28 cellular contexts compared by ENCODE assay signal in genomic region chr6:18380165-18380564, GRCh38. TPM values are rescaled to one million over a fixed set of nuclear protein-coding genes. Genes with fewer than 3 reads are reported as not detected.
DNase-seq lines count a peak whose midpoint lies in the region; ATAC-seq and TF ChIP-seq lines count a peak whose summit lies in the region.
"Had no signal": no experiment of that assay in that cellular context is flagged by ENCODE, and none has a peak within 500 bp of the region (broad histone marks: within the 10 kb centered on the region; RNA-seq: fewer than 3 reads in every experiment).

No MANE protein-coding gene starts in this region.

- no peak overlapping the region for H3K4me3 Mint-ChIP-seq in MCF 10A (ENCODE audit: unreplicated experiment)
- H3K4me3 Mint-ChIP-seq: activated CD4-positive, alpha-beta T cell treated with anti-CD3 and anti-CD28 coated beads, Interleukin-2, amount 10 ng/mL, durations not matched to agents 7 days and 5 days; activated CD8-positive, alpha-beta memory T cell treated with anti-CD3 and anti-CD28 coated beads, Interleukin-2, amount 10 ng/mL, durations not matched to agents 7 days and 5 days; activated naive CD8-positive, alpha-beta T cell; activated T-helper 1 cell treated with anti-CD3 and anti-CD28 coated beads, Interleukin-12 subunit alpha, Interleukin-12 subunit beta, Interleukin-2, Interleukin-4 antibody, amounts not matched to agents 30 ng/mL and 10 ng/mL and 1 ng/mL, durations not matched to agents 14 hours and 24 hours and 36 hours; central memory CD8-positive, alpha-beta T cell; type B pancreatic cell had no signal

- POLR2A ChIA-PET in MCF 10A (lab: Yijun Ruan, JAX): no interaction called here

- TF ChIP-seq POLR2A in breast epithelium (IDR thresholded peaks at IDR 0.05): no peak

- no TSS peak for BruUV-seq in MCF 10A (replicated peaks; lab: Mats Ljungman, UMichigan)

- no peaks in the 10 kb centered on the region for H3K27me3 ChIP-seq in breast epithelium
- no peaks in the 10 kb centered on the region for H3K27me3 ChIP-seq in left lung
- H3K27me3 ChIP-seq: ascending aorta had no signal

- H3K4me3 ChIP-seq in breast epithelium: no peak overlapping the region
- no peak overlapping the region for H3K4me3 ChIP-seq in fibroblast of mammary gland (ENCODE audit: control insufficient read depth, low read depth, low read length)
- no peak overlapping the region for H3K4me3 ChIP-seq in left lung
- H3K4me3 ChIP-seq: ascending aorta, dorsolateral prefrontal cortex, lung, SK-N-MC had no signal

- H3K36me3 Mint-ChIP-seq in MCF 10A (ENCODE audit: insufficient read depth, unreplicated experiment): no peaks in the 10 kb centered on the region
- H3K36me3 Mint-ChIP-seq: activated CD8-positive, alpha-beta memory T cell treated with anti-CD3 and anti-CD28 coated beads, Interleukin-2, amount 10 ng/mL, durations not matched to agents 7 days and 5 days; activated naive CD8-positive, alpha-beta T cell; type B pancreatic cell had no signal

- H3K27ac ChIP-seq in breast epithelium (no peak overlapping the region), left lung (no peak overlapping the region)
- H3K27ac ChIP-seq: ascending aorta, dorsolateral prefrontal cortex, epithelial cell of prostate, HL-60, RWPE1, SK-N-MC, VCaP had no signal

- ATAC-seq in SK-N-SH treated with all-trans-retinoic acid at 6 μM for 48 hours (peak; percentile 44; the same call in 2 of the 3 replicates), left lung (no peak)
- ATAC-seq: activated CD8-positive, alpha-beta memory T cell treated with anti-CD3 and anti-CD28 coated beads, Interleukin-2, amount 10 ng/mL, durations not matched to agents 7 days and 5 days had no signal

- H3K27me3 Mint-ChIP-seq in MCF 10A (ENCODE audit: insufficient read depth, unreplicated experiment): no peaks in the 10 kb centered on the region
- H3K27me3 Mint-ChIP-seq: type B pancreatic cell had no signal

- H3K4me1 ChIP-seq in breast epithelium (no peaks in the 10 kb centered on the region), left lung (peaks cover 0 to 15% of the 10 kb centered on the region in 2 donors)
- H3K4me1 ChIP-seq: ascending aorta had no signal

- H3K27ac Mint-ChIP-seq in MCF 10A (ENCODE audit: low read depth, unreplicated experiment): no peak overlapping the region
- H3K27ac Mint-ChIP-seq: activated CD4-positive, alpha-beta T cell treated with anti-CD3 and anti-CD28 coated beads, Interleukin-2, amount 10 ng/mL, durations not matched to agents 7 days and 5 days; activated CD8-positive, alpha-beta memory T cell treated with anti-CD3 and anti-CD28 coated beads, Interleukin-2, amount 10 ng/mL, durations not matched to agents 7 days and 5 days; activated naive CD8-positive, alpha-beta T cell; activated T-helper 1 cell treated with anti-CD3 and anti-CD28 coated beads, Interleukin-12 subunit alpha, Interleukin-12 subunit beta, Interleukin-2, Interleukin-4 antibody, amounts not matched to agents 30 ng/mL and 10 ng/mL and 1 ng/mL, durations not matched to agents 14 hours and 24 hours and 36 hours; type B pancreatic cell had no signal

- H3K9me3 ChIP-seq in breast epithelium (no peaks in the 10 kb centered on the region), left lung (no peaks in the 10 kb centered on the region)
- H3K9me3 ChIP-seq: ascending aorta had no signal

- TF ChIP-seq CTCF in MCF 10A (IDR thresholded peaks at IDR 0.05; ENCODE audit: unreplicated experiment): no peak
- TF ChIP-seq CTCF in breast epithelium (IDR thresholded peaks at IDR 0.05): no peak
- no peak for TF ChIP-seq CTCF in fibroblast of mammary gland (conservative IDR thresholded peaks at IDR 0.05; ENCODE audit: control insufficient read depth, insufficient read depth, low read depth, low read length)
- no peak for TF ChIP-seq CTCF in left lung (IDR thresholded peaks at IDR 0.05)

- no peaks in the 10 kb centered on the region for H3K9me3 Mint-ChIP-seq in MCF 10A (ENCODE audit: unreplicated experiment)
- H3K9me3 Mint-ChIP-seq: activated CD4-positive, alpha-beta T cell treated with anti-CD3 and anti-CD28 coated beads, Interleukin-2, amount 10 ng/mL, durations not matched to agents 7 days and 5 days; activated T-helper 1 cell treated with anti-CD3 and anti-CD28 coated beads, Interleukin-12 subunit alpha, Interleukin-12 subunit beta, Interleukin-2, Interleukin-4 antibody, amounts not matched to agents 30 ng/mL and 10 ng/mL and 1 ng/mL, durations not matched to agents 14 hours and 24 hours and 36 hours; central memory CD8-positive, alpha-beta T cell; type B pancreatic cell had no signal

- no peaks in the 10 kb centered on the region for H3K36me3 ChIP-seq in breast epithelium
- H3K36me3 ChIP-seq in left lung: no peaks in the 10 kb centered on the region
- H3K36me3 ChIP-seq: ascending aorta had no signal

- H3K4me1 Mint-ChIP-seq in MCF 10A (ENCODE audit: insufficient read depth, unreplicated experiment): peaks cover 16% of the 10 kb centered on the region
- H3K4me1 Mint-ChIP-seq: activated CD4-positive, alpha-beta T cell treated with anti-CD3 and anti-CD28 coated beads, Interleukin-2, amount 10 ng/mL, durations not matched to agents 7 days and 5 days; activated CD8-positive, alpha-beta memory T cell treated with anti-CD3 and anti-CD28 coated beads, Interleukin-2, amount 10 ng/mL, durations not matched to agents 7 days and 5 days; central memory CD8-positive, alpha-beta T cell had no signal

- intact Hi-C loops in MCF 10A (cut with micrococcal nuclease) (no loop called here), breast epithelium (cut with DNase I; ENCODE audit: low total_unique reads) (no loop called here), left lung (cut with DNase I) (no loop called here)

- DNase-seq in MCF 10A (ENCODE audit: unreplicated experiment) (peak; percentile 18), breast epithelium (ENCODE audit: low spot score in 2 of 2) (no peak), fibroblast of mammary gland (ENCODE audit: low read depth) (peak; percentile 39), stromal cell of bone marrow (ENCODE audit: low read depth) (peak; percentile 49), hepatic stellate cell (ENCODE audit: low spot score) (no peak), DMS114 treated with DMSO at 0.1 percent for 48 hours (lab: John Stamatoyannopoulos, UW; ENCODE audit: unreplicated experiment) (no peak), left lung (no peak)
- DNase-seq: activated CD4-positive, alpha-beta T cell treated with anti-CD3 and anti-CD28 coated beads, Interleukin-2, amount 10 ng/mL, durations not matched to agents 7 days and 5 days; activated CD8-positive, alpha-beta memory T cell treated with anti-CD3 and anti-CD28 coated beads, Interleukin-2, amount 10 ng/mL, durations not matched to agents 7 days and 5 days; dorsolateral prefrontal cortex; EL; HCEC 1CT; kidney; NCI-H1092; NCI-H1930; stimulated activated CD8-positive, alpha-beta memory T cell treated with anti-CD3 and anti-CD28 coated beads, Interleukin-4, amount 100 ng/mL, for 48 hours had no signal

- CTCF ChIA-PET in MCF 10A (lab: Yijun Ruan, JAX): no interaction called here

TF ChIP-seq in SK-N-SH treated with all-trans-retinoic acid at 6 μM for 48 hours, 23 proteins besides CTCF, POLR2A, EP300 and RAD21 (continues in another document):
- TF ChIP-seq ZNF8 (CRISPR knock-in tag; IDR thresholded peaks at IDR 0.05) (no peak), TSHZ2 (CRISPR knock-in tag; IDR thresholded peaks at IDR 0.05) (no peak), CSDC2 (CRISPR knock-in tag; IDR thresholded peaks at IDR 0.05) (no peak), PATZ1 (CRISPR knock-in tag; IDR thresholded peaks at IDR 0.05; ENCODE audit: borderline replicate concordance) (no peak), ZFP30 (CRISPR knock-in tag; IDR thresholded peaks at IDR 0.05) (no peak), ZNF70 (CRISPR knock-in tag; IDR thresholded peaks at IDR 0.05) (no peak)

RNA-seq across cellular contexts. Expression of gene RNF144B, which starts 7.0 kb away (rescaled TPM):
- total RNA-seq in MCF 10A (2022): 40.6 and 57.9 TPM in 2 replicates
- 10 to 100 TPM; 24.3 to 37.0 (median 24.8) TPM for total RNA-seq in breast epithelium
- 10 to 100 TPM; 60.4 to 74.8 TPM for total RNA-seq in left lung

Comparison
In these comparisons a context has a peak if more than half of its experiments do, and no peak if none do; other contexts are left out.
1. DNase-seq: peak in MCF 10A (single experiment), fibroblast of mammary gland (single experiment) and stromal cell of bone marrow (single experiment); none in breast epithelium (0 of 2), hepatic stellate cell (single experiment), DMS114 treated with DMSO at 0.1 percent for 48 hours (single experiment) and left lung (0 of 2).